Comparison of ENCODE assay signal across 1 cellular context in the genomic region with DNA sequence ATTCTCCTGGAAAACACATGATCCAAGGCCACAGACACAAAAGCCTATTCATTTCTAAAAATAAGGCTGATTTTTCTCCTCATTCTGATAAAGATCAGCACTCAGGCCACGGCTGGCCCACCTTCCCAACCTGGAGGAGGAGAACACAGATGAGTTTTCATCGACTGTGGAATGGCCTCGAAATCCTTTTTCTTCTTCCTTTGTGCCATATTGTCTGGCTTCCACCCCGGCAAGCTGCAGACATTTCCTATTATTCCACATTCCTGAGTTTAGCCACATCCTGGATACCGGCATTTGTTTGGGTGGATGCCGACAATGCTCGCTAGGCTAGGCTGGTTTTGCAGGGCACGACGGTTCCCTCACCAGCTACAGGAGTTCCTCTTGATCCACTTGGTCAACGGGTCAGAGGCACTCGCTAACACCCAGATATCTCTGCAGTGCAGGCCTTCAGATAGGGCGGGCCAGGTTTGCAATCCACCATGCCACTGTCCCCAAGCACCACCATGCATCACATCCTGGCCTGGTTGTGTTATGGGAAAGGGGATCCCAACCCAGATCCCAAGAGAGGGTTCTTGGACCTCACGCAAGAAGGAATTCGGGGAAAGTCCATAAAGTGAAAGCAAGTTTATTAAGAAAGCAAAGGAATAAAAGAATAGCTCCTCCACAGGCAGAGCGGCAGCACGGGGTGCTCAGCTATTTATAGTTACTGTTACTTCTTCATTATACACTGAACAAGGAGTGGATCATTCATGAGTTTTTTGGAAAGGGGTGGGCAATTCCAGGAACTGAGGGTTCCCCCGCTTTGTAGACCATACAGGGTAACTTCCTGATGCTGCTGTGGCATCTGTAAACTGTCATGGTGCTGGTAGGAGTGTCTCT.
A peak's percentile ranks its signal among the peaks of the same experiment; 100 is the strongest.
TF ChIP-seq lines count a peak whose summit lies in the region.

No MANE protein-coding gene starts in this region.

TF ChIP-seq in SK-N-SH, 30 proteins besides CTCF, POLR2A, EP300 and RAD21:
- TF ChIP-seq TCF12 (IDR thresholded peaks at IDR 0.05), result peak; percentile 36; the same call in 1 of the 2 replicates
- TF ChIP-seq POLR2AphosphoS5 (IDR thresholded peaks at IDR 0.05; ENCODE audit: low read depth, low read length), result no peak
- TF ChIP-seq, protein P1, sequence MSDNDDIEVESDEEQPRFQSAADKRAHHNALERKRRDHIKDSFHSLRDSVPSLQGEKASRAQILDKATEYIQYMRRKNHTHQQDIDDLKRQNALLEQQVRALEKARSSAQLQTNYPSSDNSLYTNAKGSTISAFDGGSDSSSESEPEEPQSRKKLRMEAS (IDR thresholded peaks at IDR 0.05; ENCODE audit: low read depth), result peak; percentile 80
- TF ChIP-seq, protein P2, sequence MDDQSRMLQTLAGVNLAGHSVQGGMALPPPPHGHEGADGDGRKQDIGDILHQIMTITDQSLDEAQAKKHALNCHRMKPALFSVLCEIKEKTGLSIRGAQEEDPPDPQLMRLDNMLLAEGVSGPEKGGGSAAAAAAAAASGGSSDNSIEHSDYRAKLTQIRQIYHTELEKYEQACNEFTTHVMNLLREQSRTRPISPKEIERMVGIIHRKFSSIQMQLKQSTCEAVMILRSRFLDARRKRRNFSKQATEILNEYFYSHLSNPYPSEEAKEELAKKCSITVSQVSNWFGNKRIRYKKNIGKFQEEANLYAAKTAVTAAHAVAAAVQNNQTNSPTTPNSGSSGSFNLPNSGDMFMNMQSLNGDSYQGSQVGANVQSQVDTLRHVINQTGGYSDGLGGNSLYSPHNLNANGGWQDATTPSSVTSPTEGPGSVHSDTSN (IDR thresholded peaks at IDR 0.05), result peak; percentile 28; the same call in 1 of the 2 replicates
- peak; percentile 29; the same call in 1 of the 2 replicates for TF ChIP-seq TEAD4 (IDR thresholded peaks at IDR 0.05; ENCODE audit: borderline replicate concordance, insufficient read depth)
- TF ChIP-seq YY1 (IDR thresholded peaks at IDR 0.05; ENCODE audit: low read depth), result peak; percentile 50; the same call in 1 of the 2 replicates
- TF ChIP-seq FOSL2 (IDR thresholded peaks at IDR 0.05; ENCODE audit: borderline replicate concordance, low read depth), result no peak
